Comparison of ENCODE assay signal across 12 cellular contexts in genomic region chr3:48431224-48432029, GRCh38. TPM values are rescaled to one million over a fixed set of nuclear protein-coding genes. Genes with fewer than 3 reads are reported as not detected.
A peak's percentile ranks its signal among the peaks of the same experiment; 100 is the strongest.
DNase-seq lines count a peak whose midpoint lies in the region; ATAC-seq and TF ChIP-seq lines count a peak whose summit lies in the region.
"Had no signal": no experiment of that assay in that cellular context is flagged by ENCODE, and none has a peak within 500 bp of the region (broad histone marks: within the 10 kb centered on the region; RNA-seq: fewer than 3 reads in every experiment).

No MANE protein-coding gene starts in this region.

- H3K4me2 ChIP-seq in trophoblast cell (ENCODE audit: low read length), result no peak overlapping the region

- no peak overlapping the region for H3K27ac ChIP-seq in CD4-positive, CD25-positive, alpha-beta regulatory T cell (ENCODE audit: insufficient read depth, low read length, poor library complexity, severe bottlenecking)
- H3K27ac ChIP-seq in gastroesophageal sphincter, result peak overlapping the region; percentile 88 to 99 (median 97)
- no peak overlapping the region for H3K27ac ChIP-seq in trophoblast cell (ENCODE audit: low read depth, low read length)

- peaks cover 16% of the 10 kb centered on the region for H3K79me1 ChIP-seq in trophoblast cell (ENCODE audit: low read length)

- H3K4me3 ChIP-seq in CD4-positive, CD25-positive, alpha-beta regulatory T cell (ENCODE audit: low read depth, low read length), result no peak overlapping the region
- H3K4me3 ChIP-seq in gastroesophageal sphincter, result no peak overlapping the region
- H3K4me3 ChIP-seq in trophoblast cell (ENCODE audit: low read depth, low read length), result no peak overlapping the region

- peak overlapping the region; percentile 12 for H2BK12ac ChIP-seq in trophoblast cell (ENCODE audit: low read length)

- H3K27me3 ChIP-seq in CD4-positive, CD25-positive, alpha-beta regulatory T cell (ENCODE audit: control insufficient read depth, insufficient read depth, low read length), result peaks cover 2% of the 10 kb centered on the region
- H3K27me3 ChIP-seq in gastroesophageal sphincter (no peaks in the 10 kb centered on the region), trophoblast cell (ENCODE audit: insufficient read depth, low read length) (no peaks in the 10 kb centered on the region)

- TF ChIP-seq POLR2A in gastroesophageal sphincter (IDR thresholded peaks at IDR 0.05) (no peak), erythroblast (IDR thresholded peaks at IDR 0.05; ENCODE audit: low read length) (no peak)

- DNase-seq in CD4-positive, CD25-positive, alpha-beta regulatory T cell, result no peak
- DNase-seq in T-helper 17 cell (no peak), trophoblast cell (no peak), NCI-H1436 (lab: John Stamatoyannopoulos, UW) (no peak), NCI-H2196 treated with DMSO at 0.1 percent for 48 hours (lab: John Stamatoyannopoulos, UW; ENCODE audit: unreplicated experiment) (no peak), erythroblast (lab: John Stamatoyannopoulos, UW) (no peak)
- DNase-seq: activated CD4-positive, alpha-beta T cell treated with anti-CD3 and anti-CD28 coated beads, Interleukin-2, amount 50 U/mL, for 4 hours; cerebellar nuclear complex; DMS53 had no signal

- H2AK5ac ChIP-seq in trophoblast cell (ENCODE audit: low read length), result no peak overlapping the region

- peak overlapping the region; percentile 22 to 91 (median 72) for H3K4me3 Mint-ChIP-seq in CD4-positive, CD25-positive, alpha-beta regulatory T cell
- peak overlapping the region; percentile 25 for H3K4me3 Mint-ChIP-seq in T-helper 17 cell

- no peaks in the 10 kb centered on the region for H3K9me3 ChIP-seq in CD4-positive, CD25-positive, alpha-beta regulatory T cell (ENCODE audit: control insufficient read depth in 2 of 2, low read length in 2 of 2)
- no peaks in the 10 kb centered on the region for H3K9me3 ChIP-seq in T-helper 17 cell (ENCODE audit: control insufficient read depth, low read length, poor library complexity, severe bottlenecking)
- no peaks in the 10 kb centered on the region for H3K9me3 ChIP-seq in gastroesophageal sphincter
- H3K9me3 ChIP-seq in trophoblast cell (ENCODE audit: insufficient read depth, low read depth, low read length), result no peaks in the 10 kb centered on the region

- no peak for TF ChIP-seq EP300 in gastroesophageal sphincter (IDR thresholded peaks at IDR 0.05)

- H3K14ac ChIP-seq in trophoblast cell (ENCODE audit: low read length), result peak overlapping the region; percentile 6

- peak overlapping the region; percentile 38 for H4K91ac ChIP-seq in trophoblast cell (ENCODE audit: low read depth, low read length)

- H3K27me3 Mint-ChIP-seq in CD4-positive, CD25-positive, alpha-beta regulatory T cell, result peaks cover 22% of the 10 kb centered on the region
- H3K27me3 Mint-ChIP-seq in T-helper 17 cell, result no peaks in the 10 kb centered on the region

- peaks cover 13% of the 10 kb centered on the region for H3K4me1 ChIP-seq in CD4-positive, CD25-positive, alpha-beta regulatory T cell (ENCODE audit: control insufficient read depth, insufficient read depth, low read length, poor library complexity, severe bottlenecking)
- peaks cover 6 to 78% (median 35%) of the 10 kb centered on the region in 3 donors for H3K4me1 ChIP-seq in gastroesophageal sphincter
- H3K4me1 ChIP-seq in trophoblast cell (ENCODE audit: control insufficient read depth in 1 of 2, insufficient read depth in 2 of 2, low read length in 2 of 2), result peaks cover 42 to 47% of the 10 kb centered on the region in 2 experiments

- no peak overlapping the region for H4K8ac ChIP-seq in trophoblast cell (ENCODE audit: low read depth, low read length)

- no peak overlapping the region for H3K23ac ChIP-seq in trophoblast cell (ENCODE audit: low read length)

- no peaks in the 10 kb centered on the region for H3K36me3 Mint-ChIP-seq in CD4-positive, CD25-positive, alpha-beta regulatory T cell
- no peaks in the 10 kb centered on the region for H3K36me3 Mint-ChIP-seq in T-helper 17 cell (ENCODE audit: low read depth)

- H3K27ac Mint-ChIP-seq in CD4-positive, CD25-positive, alpha-beta regulatory T cell, result peak overlapping the region in 1 of 3 donors; percentile 46
- peak overlapping the region; percentile 69 for H3K27ac Mint-ChIP-seq in T-helper 17 cell

- peaks cover 8% of the 10 kb centered on the region for H3K36me3 ChIP-seq in CD4-positive, CD25-positive, alpha-beta regulatory T cell (ENCODE audit: control insufficient read depth, insufficient read depth, low read length)
- H3K36me3 ChIP-seq in gastroesophageal sphincter, result peaks cover 0 to 13% of the 10 kb centered on the region in 2 donors
- H3K36me3 ChIP-seq in trophoblast cell (ENCODE audit: control insufficient read depth in 1 of 2, insufficient read depth in 2 of 2, low read length in 2 of 2), result peaks cover 14 to 19% of the 10 kb centered on the region in 2 experiments

- H3K4me1 Mint-ChIP-seq in CD4-positive, CD25-positive, alpha-beta regulatory T cell, result peaks cover 0 to 32% (median 4%) of the 10 kb centered on the region in 4 donors
- H3K4me1 Mint-ChIP-seq in T-helper 17 cell, result peaks cover 14% of the 10 kb centered on the region

- peaks cover 19% of the 10 kb centered on the region for H3K79me2 ChIP-seq in trophoblast cell (ENCODE audit: control insufficient read depth, insufficient read depth, low read length, poor library complexity)

- peak overlapping the region; percentile 14 for H4K12ac ChIP-seq in trophoblast cell (ENCODE audit: low read depth, low read length)

- H3K9ac ChIP-seq in trophoblast cell (ENCODE audit: low read length), result no peak overlapping the region

- WGBS in gastroesophageal sphincter (ENCODE audit: low coverage in 1 of 2), 2 donors, result 69% methylated on average over 5 of the region's 8 CpGs; no CpG with 5 or more reads in 1 of the 2 donors
- WGBS in trophoblast cell (ENCODE audit: extremely low coverage, insufficient coverage, insufficient read length), result no CpG with 5 or more reads among the region's 8 CpGs

- no peak overlapping the region for H2BK120ac ChIP-seq in trophoblast cell (ENCODE audit: insufficient read depth, low read length, poor library complexity)

- H3K4ac ChIP-seq in trophoblast cell (ENCODE audit: low read depth, low read length), result no peak overlapping the region

- H2AFZ ChIP-seq in trophoblast cell (ENCODE audit: insufficient read depth, low read length, poor library complexity), result no peak overlapping the region

- ATAC-seq in CD4-positive, CD25-positive, alpha-beta regulatory T cell (ENCODE audit: low read depth in 2 of 2), result no peak
- no peak for ATAC-seq in T-helper 17 cell
- ATAC-seq in gastroesophageal sphincter, result no peak
- no peak for ATAC-seq in HG02610 (IDR thresholded peaks at IDR 0.05; ENCODE audit: unreplicated experiment)

- no peak for TF ChIP-seq CTCF in gastroesophageal sphincter (IDR thresholded peaks at IDR 0.05)

- H3K9me3 Mint-ChIP-seq in CD4-positive, CD25-positive, alpha-beta regulatory T cell, result peaks cover 0 to 2% (median 0%) of the 10 kb centered on the region in 7 donors

- H2BK5ac ChIP-seq in trophoblast cell (ENCODE audit: low read depth, low read length, poor library complexity), result no peak overlapping the region

- H3K18ac ChIP-seq in trophoblast cell (ENCODE audit: low read length), result no peak overlapping the region

RNA-seq across cellular contexts. Expression of gene PLXNB1, which starts 1.5 kb away (rescaled TPM):
- total RNA-seq in CD4-positive, CD25-positive, alpha-beta regulatory T cell, result 5.2 TPM
- polyA plus RNA-seq in CD4-positive, CD25-positive, alpha-beta regulatory T cell, result under 1 TPM in 1 of 4 donors, not detected in 3; 0.07 TPM
- total RNA-seq in T-helper 17 cell, result 1 to 10 TPM; 2.4 to 4.1 TPM
- total RNA-seq in gastroesophageal sphincter, result 100 to 1,000 TPM; 125 to 186 (median 147) TPM
- polyA plus RNA-seq in trophoblast cell (2013), result 48.1 and 50.4 TPM in 2 replicates

RNA-seq across cellular contexts. Expression of gene CCDC51, which starts 8.5 kb away (rescaled TPM):
- total RNA-seq in CD4-positive, CD25-positive, alpha-beta regulatory T cell, result 4.6 TPM
- polyA plus RNA-seq in CD4-positive, CD25-positive, alpha-beta regulatory T cell, result 10 to 100 TPM in 1 of 4 donors, 1 to 10 TPM in 3; 7.1 to 13.7 (median 9.1) TPM
- total RNA-seq in T-helper 17 cell (1 to 10 TPM; 4.1 TPM), gastroesophageal sphincter (10 to 100 TPM; 10.2 to 32.6 (median 26.3) TPM)
- 11.1 and 11.5 TPM in 2 replicates for polyA plus RNA-seq in trophoblast cell (2013)

RNA-seq across cellular contexts. Expression of gene TMA7, which starts 8.6 kb away (rescaled TPM):
- 248 TPM for total RNA-seq in CD4-positive, CD25-positive, alpha-beta regulatory T cell
- polyA plus RNA-seq in CD4-positive, CD25-positive, alpha-beta regulatory T cell, result 100 to 1,000 TPM; 664 to 743 (median 695) TPM
- total RNA-seq in T-helper 17 cell (100 to 1,000 TPM; 226 to 233 TPM), gastroesophageal sphincter (100 to 1,000 TPM; 200 to 329 (median 260) TPM)
- 586 and 607 TPM in 2 replicates for polyA plus RNA-seq in trophoblast cell (2013)

RNA-seq across cellular contexts. Expression of gene ATRIP, which starts 15.1 kb away (rescaled TPM):
- total RNA-seq in CD4-positive, CD25-positive, alpha-beta regulatory T cell, result 11.5 TPM
- 10 to 100 TPM in 3 of 4 donors, 1 to 10 TPM in 1; 9.6 to 14.7 (median 13.3) TPM for polyA plus RNA-seq in CD4-positive, CD25-positive, alpha-beta regulatory T cell
- total RNA-seq in T-helper 17 cell (1 to 10 TPM; 7.6 to 9.3 TPM), gastroesophageal sphincter (1 to 10 TPM; 3.0 to 6.8 (median 5.2) TPM)
- polyA plus RNA-seq in trophoblast cell (2013), result 9.1 and 9.8 TPM in 2 replicates

RNA-seq across cellular contexts. Expression of gene FBXW12, which starts 59.4 kb away (rescaled TPM):
- total RNA-seq in CD4-positive, CD25-positive, alpha-beta regulatory T cell, result not detected
- not detected for polyA plus RNA-seq in CD4-positive, CD25-positive, alpha-beta regulatory T cell
- not detected for total RNA-seq in T-helper 17 cell
- not detected for total RNA-seq in gastroesophageal sphincter
- polyA plus RNA-seq in trophoblast cell (2013), result 0.04 TPM in 1 of 2 replicates, not detected in the other
- total RNA-seq: HT-29 had no signal

Comparison
In these comparisons a context has a peak if more than half of its experiments do, and no peak if none do; other contexts are left out.
1. H3K27ac ChIP-seq: peak in gastroesophageal sphincter (4 of 4); none in CD4-positive, CD25-positive, alpha-beta regulatory T cell (single experiment) and trophoblast cell (single experiment).
2. RNA of gene PLXNB1, which starts 1.5 kb away (total RNA-seq): 125 to 186 TPM in gastroesophageal sphincter; 5.2 TPM in CD4-positive, CD25-positive, alpha-beta regulatory T cell (single experiment) and 2.4 to 4.1 TPM in T-helper 17 cell; every median in the first group is over 10 times any median in the second.